In the genomic region with DNA sequence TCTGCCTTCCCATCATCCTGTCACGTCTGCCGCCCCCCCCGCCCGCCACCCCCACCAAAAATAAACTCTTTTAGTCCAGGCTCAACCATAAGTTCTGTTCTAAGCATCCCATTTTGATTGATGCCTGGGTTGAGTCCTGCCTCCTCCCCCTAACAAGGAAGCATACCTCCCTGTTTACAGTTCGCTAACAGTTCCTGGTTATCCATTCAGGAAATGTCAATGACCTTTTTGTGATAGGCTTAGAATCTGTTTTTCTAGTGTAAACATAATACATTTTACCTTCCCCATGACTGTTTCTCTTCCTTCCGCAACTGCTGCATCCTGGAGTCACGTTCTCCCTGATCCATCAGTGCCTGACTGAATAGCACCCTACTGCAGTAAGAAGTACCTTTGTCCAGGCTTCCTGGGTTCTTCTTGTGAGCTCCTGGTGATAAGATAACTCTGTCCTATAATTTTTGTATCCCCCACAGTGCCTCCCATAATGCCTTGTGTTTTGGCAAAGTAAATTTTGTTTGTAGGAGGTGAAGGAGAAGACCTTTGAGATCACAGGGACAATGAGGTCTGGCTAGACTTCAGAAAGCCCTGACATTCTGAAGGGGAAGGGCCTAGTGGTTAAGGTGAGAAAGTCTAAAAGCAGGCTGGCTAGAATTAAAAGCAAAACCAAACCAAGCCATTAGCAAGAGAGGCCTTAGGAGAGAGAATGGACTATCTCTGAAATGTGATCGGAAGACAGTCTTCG, we compare ENCODE assay signal across 9 cellular contexts. TPM values are rescaled to one million over a fixed set of nuclear protein-coding genes. Genes with fewer than 3 reads are reported as not detected.
DNase-seq lines count a peak whose midpoint lies in the region; ATAC-seq, FAIRE-seq and TF ChIP-seq lines count a peak whose summit lies in the region.
"Had no signal": no experiment of that assay in that cellular context is flagged by ENCODE, and none has a peak within 500 bp of the region (broad histone marks: within the 10 kb centered on the region; RNA-seq: fewer than 3 reads in every experiment).

No MANE protein-coding gene starts in this region.

- peak overlapping the region; percentile 99 for H3K27ac ChIP-seq in GM12878 (ENCODE audit: control insufficient read depth, insufficient read depth)
- peak overlapping the region; percentile 97 for H3K27ac ChIP-seq in mesenchymal stem cell (ENCODE audit: low read length, poor library complexity, severe bottlenecking)
- peak overlapping the region; percentile 96 to 100 for H3K27ac ChIP-seq in aorta (ENCODE audit: low read depth in 1 of 2, low read length in 2 of 2)

- no peak for TF ChIP-seq EP300 in GM12878 (IDR thresholded peaks at IDR 0.05; ENCODE audit: borderline replicate concordance in 1 of 2, control insufficient read depth in 1 of 2, low read depth in 2 of 2, low read length in 2 of 2)

- CTCF ChIA-PET in GM12878 (lab: Yijun Ruan, JAX): interaction anchor here (1.1 to 7.9 kb wide), 8 partner anchors 14 to 159 kb away, joined by 4 to 101 read pairs (median 6); partner anchors contain the start of gene POP7

- no TSS peak for BruUV-seq in GM12878 (replicated peaks; lab: Mats Ljungman, UMichigan)

- FAIRE-seq in GM12878 (lab: Jason Lieb, UNC): no peak

- peak overlapping the region; percentile 2 to 94 for H3K4ac ChIP-seq in mesenchymal stem cell (ENCODE audit: low read depth in 1 of 2, low read length in 2 of 2)

- H3K9me3 ChIP-seq in GM12878 (replicated peaks; ENCODE audit: control insufficient read depth, insufficient read depth, low read length): no peaks in the 10 kb centered on the region
- no peaks in the 10 kb centered on the region for H3K9me3 ChIP-seq in mesenchymal stem cell (ENCODE audit: control insufficient read depth, low read length)
- H3K9me3 ChIP-seq in aorta (ENCODE audit: control insufficient read depth, low read length): no peaks in the 10 kb centered on the region

- RAD21 ChIA-PET in GM12878 (lab: Charles Lee; ENCODE audit: unreplicated experiment): interaction anchor here (1.0 to 11.5 kb wide), 7 partner anchors 14 to 68 kb away, joined by 3 to 90 read pairs (median 12); partner anchors contain the start of genes FBXO24, LRCH4 and TSC22D4

- H2AK5ac ChIP-seq in mesenchymal stem cell (ENCODE audit: low read length, severe bottlenecking): peak overlapping the region; percentile 33

- H3K4me3 ChIP-seq in GM12864 (ENCODE audit: low read depth, low read length) (peak overlapping the region; percentile 46), GM12878 (peak overlapping the region; percentile 56), mesenchymal stem cell (ENCODE audit: insufficient read depth in 1 of 2, low read depth in 1 of 2, low read length in 2 of 2) (no peak overlapping the region), aorta (ENCODE audit: low read length in 2 of 2) (no peak overlapping the region)

- H2BK15ac ChIP-seq in mesenchymal stem cell (ENCODE audit: low read depth, poor library complexity, severe bottlenecking): no peak overlapping the region

- H3K9ac ChIP-seq in GM12878 (ENCODE audit: control insufficient read depth, insufficient read depth, low read length) (peak overlapping the region; percentile 52), mesenchymal stem cell (ENCODE audit: low read length) (peak overlapping the region; percentile 73)

- WGBS in GM12878 (ENCODE audit: insufficient coverage, insufficient replicate concordance, low lambda C conversion rate, missing lambda C conversion rate): 7% methylated on average over 9 of the region's 9 CpGs
- 22% methylated on average over 9 of the region's 9 CpGs for WGBS in mesenchymal stem cell
- WGBS in aorta, 2 donors: 38 to 43% methylated on average over 9 of the region's 9 CpGs

- peaks cover 74% of the 10 kb centered on the region for H3K4me1 ChIP-seq in GM12878 (ENCODE audit: control insufficient read depth, insufficient read depth, low read length)
- H3K4me1 ChIP-seq in mesenchymal stem cell (ENCODE audit: control insufficient read depth, insufficient read depth, low read depth, low read length): peaks cover 8% of the 10 kb centered on the region
- peaks cover 16 to 17% of the 10 kb centered on the region in 2 donors for H3K4me1 ChIP-seq in aorta (ENCODE audit: control insufficient read depth in 1 of 2, insufficient read depth in 2 of 2, low read length in 2 of 2)

- in situ Hi-C loops in GM12878 (cut with MboI): no loop called here

- H2AFZ ChIP-seq in GM12878 (ENCODE audit: control insufficient read depth, low read depth, low read length) (no peak overlapping the region; the same call in 1 of the 2 replicates), mesenchymal stem cell (ENCODE audit: low read depth, low read length) (peak overlapping the region; percentile 27)

- TF ChIP-seq RAD21 in GM12878 (IDR thresholded peaks at IDR 0.05; ENCODE audit: insufficient read depth, low read depth, low read length): no peak

- no peaks in the 10 kb centered on the region for H3K27me3 ChIP-seq in GM12878 (replicated peaks in 1 of 2; ENCODE audit: control insufficient read depth in 2 of 2, insufficient read depth in 2 of 2, low read length in 1 of 2)
- H3K27me3 ChIP-seq in mesenchymal stem cell (ENCODE audit: control insufficient read depth in 1 of 2, insufficient read depth in 1 of 2, low read length in 2 of 2): no peaks in the 10 kb centered on the region
- no peaks in the 10 kb centered on the region for H3K27me3 ChIP-seq in aorta (ENCODE audit: control insufficient read depth in 1 of 2, insufficient read depth in 2 of 2, low read length in 1 of 2)

- TF ChIP-seq POLR2A in GM12878 (IDR thresholded peaks at IDR 0.05; ENCODE audit: low read depth, low read length): peak; percentile 42; the same call in 1 of the 2 replicates

- peak overlapping the region in 1 of 2 experiments; percentile 78 for H2BK12ac ChIP-seq in mesenchymal stem cell (ENCODE audit: low read length in 2 of 2)

- H3K4me2 ChIP-seq in GM12878 (ENCODE audit: control insufficient read depth, insufficient read depth) (peak overlapping the region; percentile 88), mesenchymal stem cell (ENCODE audit: low read length, poor library complexity, severe bottlenecking) (peak overlapping the region; percentile 35)

- H4K20me1 ChIP-seq in GM12878 (ENCODE audit: control insufficient read depth, insufficient read depth): no peaks in the 10 kb centered on the region

- DNase-seq in GM12864 (ENCODE audit: low read depth) (peak; percentile 68), GM12878 (ENCODE audit: low read depth, low spot score) (no peak), mesenchymal stem cell (peak; percentile 36), aorta (no peak), RPMI8226 (no peak)
- no peak for DNase-seq in activated effector memory CD4-positive, alpha-beta T cell treated with anti-CD3 and anti-CD28 coated beads, Interleukin-2, amount 50 U/mL, for 16 hours

- SMC1A ChIA-PET in GM12878 (lab: Charles Lee; ENCODE audit: uncharacterized antibody, unreplicated experiment): interaction anchor here (0.7 to 10.6 kb wide), 12 partner anchors 12 to 146 kb away, joined by 3 to 127 read pairs (median 6); partner anchors contain the start of gene TSC22D4

- H4K91ac ChIP-seq in mesenchymal stem cell (ENCODE audit: low read length): no peak overlapping the region

- H3K23ac ChIP-seq in mesenchymal stem cell (ENCODE audit: low read length in 2 of 2): no peak overlapping the region

- TF ChIP-seq CTCF in GM12864 (IDR thresholded peaks at IDR 0.05; ENCODE audit: low read depth, low read length, missing control alignments): no peak
- no peak for TF ChIP-seq CTCF in GM12878 (IDR thresholded peaks at IDR 0.05 in 2 of 3, conservative IDR thresholded peaks at IDR 0.05 in 1 of 3; ENCODE audit: control insufficient read depth in 2 of 3, extremely low read depth in 1 of 3, insufficient read depth in 1 of 3, low read depth in 3 of 3, low read length in 3 of 3)

- peaks cover 68% of the 10 kb centered on the region for H3K79me2 ChIP-seq in GM12878 (ENCODE audit: control insufficient read depth, insufficient read depth, low read length)

- peaks cover 27% of the 10 kb centered on the region for H3K79me1 ChIP-seq in mesenchymal stem cell (replicated peaks; ENCODE audit: low read length, poor library complexity, severe bottlenecking)

- POLR2A ChIA-PET in GM12878 (lab: Charles Lee): interaction anchor here (0.6 to 7.1 kb wide), 11 partner anchors 9 to 412 kb away, joined by 3 to 47 read pairs (median 4); partner anchors contain the start of genes FBXO24, LRCH4, MOSPD3 and ZCWPW1

- intact Hi-C loops in GM12878 (cut with micrococcal nuclease; ENCODE audit: unreplicated experiment) (loop anchor here (5.0 to 10.0 kb wide), 2 partner anchors 69 to 181 kb away; partner anchors contain the start of gene TSC22D4), aorta (cut with DNase I) (no loop called here)

- H4K8ac ChIP-seq in mesenchymal stem cell (ENCODE audit: low read length): peak overlapping the region; percentile 87

- peak overlapping the region; percentile 39 for H2BK5ac ChIP-seq in mesenchymal stem cell (ENCODE audit: low read depth, low read length, poor library complexity, severe bottlenecking)

- H3K18ac ChIP-seq in mesenchymal stem cell (ENCODE audit: low read depth in 1 of 2, low read length in 2 of 2): peak overlapping the region; percentile 61 to 62

- peaks cover 0 to 12% of the 10 kb centered on the region in 2 experiments; a peak in 3 of 4 replicates for H3K36me3 ChIP-seq in GM12878 (ENCODE audit: control insufficient read depth in 2 of 2, insufficient read depth in 2 of 2, low read length in 1 of 2)
- H3K36me3 ChIP-seq in mesenchymal stem cell (ENCODE audit: control insufficient read depth in 1 of 2, insufficient read depth in 2 of 2, low read depth in 1 of 2, low read length in 2 of 2): peaks cover 7 to 15% of the 10 kb centered on the region in 2 experiments
- H3K36me3 ChIP-seq in aorta (ENCODE audit: control insufficient read depth in 1 of 2, insufficient read depth in 2 of 2, low read length in 1 of 2): no peaks in the 10 kb centered on the region

- H3K14ac ChIP-seq in mesenchymal stem cell (ENCODE audit: low read length in 2 of 2): no peak overlapping the region

- H2BK120ac ChIP-seq in mesenchymal stem cell (ENCODE audit: low read depth, low read length): peak overlapping the region; percentile 4

- peak; percentile 38 for ATAC-seq in HG03342 (IDR thresholded peaks at IDR 0.05; ENCODE audit: unreplicated experiment)
- peak; percentile 72 for ATAC-seq in GM12878
- peak; percentile 12 for ATAC-seq in aorta (ENCODE audit: low FRiP score)
- ATAC-seq in GM19397 (IDR thresholded peaks at IDR 0.05; ENCODE audit: unreplicated experiment): no peak

RNA-seq across cellular contexts. Expression of gene AGFG2, which starts 7.3 kb away (rescaled TPM):
- 48.5 and 51.9 TPM in 2 replicates for total RNA-seq in GM12878 (2013; cell fraction: nucleolus; rRNA removed)
- total RNA-seq in GM12878 (2014; rRNA removed) (47.8 and 60.3 TPM in 2 replicates), GM12878 (2014; rRNA removed; fragmentation: Illumina TruSeq; extraction: Trizol) (14.9 and 18.0 TPM in 2 replicates), GM12878 (2021) (71.5 and 75.1 TPM in 2 replicates), aorta (10 to 100 TPM; 28.4 to 29.2 TPM)
- 7.2 TPM for polyA plus RNA-seq in GM12878 (2011; ENCODE audit: low read depth)
- polyA plus RNA-seq in GM12878 (2011; rRNA removed) (10.2 and 24.2 TPM in 2 replicates), GM12878 (2014; fragmentation: Illumina TruSeq; extraction: Trizol) (6.6 and 15.6 TPM in 2 replicates), GM12878 (2014; fragmentation: Nextera tagmentation; extraction: Ambion mirVana) (1 to 10 TPM in 1 of 2 experiments, under 1 TPM in 1; 0.90 to 1.1 TPM), GM12878 (2014; rRNA removed) (47.0 and 50.2 TPM in 2 replicates), GM12878 (2016; fragmentation: Nextera tagmentation; extraction: Ambion mirVana) (10 to 100 TPM; 26.7 to 27.0 TPM), aorta (10 to 100 TPM in 1 of 2 donors, 1 to 10 TPM in 1; 6.4 to 14.6 TPM)
- 25.0 and 44.5 TPM in 2 replicates for polyA plus RNA-seq in GM12878 (2011; cell fraction: cytosol; rRNA removed)
- polyA plus RNA-seq in GM12878 (2011; cell fraction: nucleus; rRNA removed): 54.0 and 54.7 TPM in 2 replicates
- polyA plus RNA-seq in GM12878 (2012): 25.3 and 36.4 TPM in 2 replicates
- 16.2 and 34.8 TPM in 2 replicates for polyA minus RNA-seq in GM12878 (2011; rRNA and poly(A)+ RNA removed)
- 16.7 and 18.5 TPM in 2 replicates for polyA minus RNA-seq in GM12878 (2011; cell fraction: cytosol; rRNA and poly(A)+ RNA removed)
- polyA minus RNA-seq in GM12878 (2011; cell fraction: nucleus; rRNA and poly(A)+ RNA removed): 25.1 and 38.4 TPM in 2 replicates
- 5.6 TPM for polyA plus RNA-seq in mesenchymal stem cell (2013, experiment 1 of 2)
- 5.7 TPM for polyA plus RNA-seq in mesenchymal stem cell (2013, experiment 2 of 2)

RNA-seq across cellular contexts. Expression of gene SAP25, which starts 27.4 kb away (rescaled TPM):
- 2.1 TPM in 1 of 2 replicates, not detected in the other for total RNA-seq in GM12878 (2013; cell fraction: nucleolus; rRNA removed)
- total RNA-seq in GM12878 (2014; rRNA removed) (1.8 and 1.9 TPM in 2 replicates), GM12878 (2014; rRNA removed; fragmentation: Illumina TruSeq; extraction: Trizol) (0.18 and 0.83 TPM in 2 replicates), GM12878 (2021) (7.0 and 8.3 TPM in 2 replicates), aorta (1 to 10 TPM; 2.1 to 7.5 TPM)
- 4.0 TPM for polyA plus RNA-seq in GM12878 (2011; ENCODE audit: low read depth)
- polyA plus RNA-seq in GM12878 (2011; rRNA removed) (0.19 and 0.60 TPM in 2 replicates), GM12878 (2014; fragmentation: Illumina TruSeq; extraction: Trizol) (0.15 TPM in 1 of 2 replicates, not detected in the other), GM12878 (2014; fragmentation: Nextera tagmentation; extraction: Ambion mirVana) (1 to 10 TPM in 1 of 2 experiments, under 1 TPM in 1; 0.14 to 1.1 TPM), GM12878 (2014; rRNA removed) (8.6 and 12.5 TPM in 2 replicates), GM12878 (2016; fragmentation: Nextera tagmentation; extraction: Ambion mirVana) (1 to 10 TPM; 1.1 to 2.8 TPM), aorta (1 to 10 TPM in 1 of 2 donors, under 1 TPM in 1; 0.75 to 9.9 TPM)
- polyA plus RNA-seq in GM12878 (2011; cell fraction: cytosol; rRNA removed): 0.81 and 1.7 TPM in 2 replicates
- polyA plus RNA-seq in GM12878 (2011; cell fraction: nucleus; rRNA removed): 21.7 and 26.8 TPM in 2 replicates
- 5.1 and 6.3 TPM in 2 replicates for polyA plus RNA-seq in GM12878 (2012)
- polyA minus RNA-seq in GM12878 (2011; rRNA and poly(A)+ RNA removed): not detected in 2 replicates
- not detected in 2 replicates for polyA minus RNA-seq in GM12878 (2011; cell fraction: cytosol; rRNA and poly(A)+ RNA removed)
- 1.5 and 3.0 TPM in 2 replicates for polyA minus RNA-seq in GM12878 (2011; cell fraction: nucleus; rRNA and poly(A)+ RNA removed)
- 1.9 TPM for polyA plus RNA-seq in mesenchymal stem cell (2013, experiment 1 of 2)
- 1.4 TPM for polyA plus RNA-seq in mesenchymal stem cell (2013, experiment 2 of 2)
- total RNA-seq: LHCN-M2 had no signal

RNA-seq across cellular contexts. Expression of gene LRCH4, which starts 39.6 kb away (rescaled TPM):
- 63.4 and 80.4 TPM in 2 replicates for total RNA-seq in GM12878 (2013; cell fraction: nucleolus; rRNA removed)
- total RNA-seq in GM12878 (2014; rRNA removed) (38.1 and 41.9 TPM in 2 replicates), GM12878 (2014; rRNA removed; fragmentation: Illumina TruSeq; extraction: Trizol) (10.9 and 11.9 TPM in 2 replicates), GM12878 (2021) (82.6 and 96.7 TPM in 2 replicates), aorta (10 to 100 TPM; 39.1 to 56.0 TPM)
- polyA plus RNA-seq in GM12878 (2011; ENCODE audit: low read depth): 11.7 TPM
- polyA plus RNA-seq in GM12878 (2011; rRNA removed) (7.6 and 15.4 TPM in 2 replicates), GM12878 (2014; fragmentation: Illumina TruSeq; extraction: Trizol) (2.7 and 10.8 TPM in 2 replicates), GM12878 (2014; fragmentation: Nextera tagmentation; extraction: Ambion mirVana) (1 to 10 TPM in 1 of 2 experiments, under 1 TPM in 1; 0.58 to 1.7 TPM), GM12878 (2014; rRNA removed) (68.0 and 84.2 TPM in 2 replicates), GM12878 (2016; fragmentation: Nextera tagmentation; extraction: Ambion mirVana) (10 to 100 TPM; 41.4 to 64.0 TPM), aorta (10 to 100 TPM; 26.3 to 68.2 TPM)
- polyA plus RNA-seq in GM12878 (2011; cell fraction: cytosol; rRNA removed): 17.3 and 25.9 TPM in 2 replicates
- 141 and 178 TPM in 2 replicates for polyA plus RNA-seq in GM12878 (2011; cell fraction: nucleus; rRNA removed)
- polyA plus RNA-seq in GM12878 (2012): 29.9 and 33.1 TPM in 2 replicates
- 9.2 and 21.5 TPM in 2 replicates for polyA minus RNA-seq in GM12878 (2011; rRNA and poly(A)+ RNA removed)
- 10.2 and 24.1 TPM in 2 replicates for polyA minus RNA-seq in GM12878 (2011; cell fraction: cytosol; rRNA and poly(A)+ RNA removed)
- 31.4 and 55.1 TPM in 2 replicates for polyA minus RNA-seq in GM12878 (2011; cell fraction: nucleus; rRNA and poly(A)+ RNA removed)
- 72.6 TPM for polyA plus RNA-seq in mesenchymal stem cell (2013, experiment 1 of 2)
- 68.0 TPM for polyA plus RNA-seq in mesenchymal stem cell (2013, experiment 2 of 2)

RNA-seq across cellular contexts. Expression of gene FBXO24, which starts 39.8 kb away (rescaled TPM):
- 1.7 and 2.4 TPM in 2 replicates for total RNA-seq in GM12878 (2013; cell fraction: nucleolus; rRNA removed)
- 0.11 and 0.16 TPM in 2 replicates for total RNA-seq in GM12878 (2014; rRNA removed)
- total RNA-seq in GM12878 (2014; rRNA removed; fragmentation: Illumina TruSeq; extraction: Trizol): 0.23 and 0.31 TPM in 2 replicates
- total RNA-seq in GM12878 (2021): not detected in 2 replicates
- polyA plus RNA-seq in GM12878 (2011; ENCODE audit: low read depth): not detected
- polyA plus RNA-seq in GM12878 (2011; rRNA removed): 0.78 and 0.96 TPM in 2 replicates
- polyA plus RNA-seq in GM12878 (2011; cell fraction: cytosol; rRNA removed): 0.74 and 0.88 TPM in 2 replicates
- polyA plus RNA-seq in GM12878 (2011; cell fraction: nucleus; rRNA removed): 2.2 and 2.8 TPM in 2 replicates
- polyA plus RNA-seq in GM12878 (2012): 0.09 and 0.48 TPM in 2 replicates
- polyA plus RNA-seq in GM12878 (2014; fragmentation: Illumina TruSeq; extraction: Trizol): 0.24 TPM in 1 of 2 replicates, not detected in the other
- polyA plus RNA-seq in GM12878 (2014; fragmentation: Nextera tagmentation; extraction: Ambion mirVana): not detected
- 0.30 and 0.60 TPM in 2 replicates for polyA plus RNA-seq in GM12878 (2014; rRNA removed)
- polyA plus RNA-seq in GM12878 (2016; fragmentation: Nextera tagmentation; extraction: Ambion mirVana): under 1 TPM in 1 of 2 experiments, not detected in 1; 0.19 TPM
- 1.2 and 2.0 TPM in 2 replicates for polyA minus RNA-seq in GM12878 (2011; rRNA and poly(A)+ RNA removed)
- polyA minus RNA-seq in GM12878 (2011; cell fraction: cytosol; rRNA and poly(A)+ RNA removed): not detected in 2 replicates
- 0.73 and 1.2 TPM in 2 replicates for polyA minus RNA-seq in GM12878 (2011; cell fraction: nucleus; rRNA and poly(A)+ RNA removed)
- 0.37 TPM for polyA plus RNA-seq in mesenchymal stem cell (2013, experiment 1 of 2)
- polyA plus RNA-seq in mesenchymal stem cell (2013, experiment 2 of 2): 0.33 TPM
- under 1 TPM in 1 of 2 donors, not detected in 1; 0.81 TPM for total RNA-seq in aorta
- 1 to 10 TPM in 1 of 2 donors, not detected in 1; 1.2 TPM for polyA plus RNA-seq in aorta

RNA-seq across cellular contexts. Expression of gene PCOLCE, which starts 55.9 kb away (rescaled TPM):
- total RNA-seq in GM12878 (2013; cell fraction: nucleolus; rRNA removed): 1.6 TPM in 1 of 2 replicates, not detected in the other
- total RNA-seq in GM12878 (2014; rRNA removed): 0.85 and 0.87 TPM in 2 replicates
- 0.32 and 0.40 TPM in 2 replicates for total RNA-seq in GM12878 (2014; rRNA removed; fragmentation: Illumina TruSeq; extraction: Trizol)
- 2.5 and 3.4 TPM in 2 replicates for total RNA-seq in GM12878 (2021)
- polyA plus RNA-seq in GM12878 (2011; ENCODE audit: low read depth): 1.1 TPM
- polyA plus RNA-seq in GM12878 (2011; rRNA removed): 0.56 and 0.88 TPM in 2 replicates
- 1.1 and 1.4 TPM in 2 replicates for polyA plus RNA-seq in GM12878 (2011; cell fraction: cytosol; rRNA removed)
- polyA plus RNA-seq in GM12878 (2011; cell fraction: nucleus; rRNA removed): 8.6 and 9.6 TPM in 2 replicates
- 4.3 and 5.7 TPM in 2 replicates for polyA plus RNA-seq in GM12878 (2012)
- polyA plus RNA-seq in GM12878 (2014; fragmentation: Illumina TruSeq; extraction: Trizol): 0.57 and 1.0 TPM in 2 replicates
- polyA plus RNA-seq in GM12878 (2014; fragmentation: Nextera tagmentation; extraction: Ambion mirVana): under 1 TPM; 0.27 to 0.45 TPM
- polyA plus RNA-seq in GM12878 (2014; rRNA removed): 2.2 and 2.9 TPM in 2 replicates
- 1 to 10 TPM; 1.8 to 2.7 TPM for polyA plus RNA-seq in GM12878 (2016; fragmentation: Nextera tagmentation; extraction: Ambion mirVana)
- polyA minus RNA-seq in GM12878 (2011; rRNA and poly(A)+ RNA removed): 0.36 TPM in 1 of 2 replicates, not detected in the other
- not detected in 2 replicates for polyA minus RNA-seq in GM12878 (2011; cell fraction: cytosol; rRNA and poly(A)+ RNA removed)
- 1.8 and 2.7 TPM in 2 replicates for polyA minus RNA-seq in GM12878 (2011; cell fraction: nucleus; rRNA and poly(A)+ RNA removed)
- 255 TPM for polyA plus RNA-seq in mesenchymal stem cell (2013, experiment 1 of 2)
- 254 TPM for polyA plus RNA-seq in mesenchymal stem cell (2013, experiment 2 of 2)
- total RNA-seq in aorta: 100 to 1,000 TPM in 1 of 2 donors, 10 to 100 TPM in 1; 75.1 to 277 TPM
- 100 to 1,000 TPM in 1 of 2 donors, 10 to 100 TPM in 1; 34.3 to 341 TPM for polyA plus RNA-seq in aorta

Comparison
In these comparisons a context has a peak if more than half of its experiments do, and no peak if none do; other contexts are left out.
1. DNase-seq: peak in GM12864 (single experiment) and mesenchymal stem cell (single experiment); none in GM12878 (single experiment), aorta (0 of 2), RPMI8226 (single experiment) and activated effector memory CD4-positive, alpha-beta T cell treated with anti-CD3 and anti-CD28 coated beads, Interleukin-2, amount 50 U/mL, for 16 hours (single experiment).
2. H3K4me3 ChIP-seq: peak in GM12864 (single experiment) and GM12878 (single experiment); none in mesenchymal stem cell (0 of 2) and aorta (0 of 2).
3. Peak in every context shown above with its lines, with median percentiles within 50 percentile points of each other: H3K27ac ChIP-seq.